In the genomic region with DNA sequence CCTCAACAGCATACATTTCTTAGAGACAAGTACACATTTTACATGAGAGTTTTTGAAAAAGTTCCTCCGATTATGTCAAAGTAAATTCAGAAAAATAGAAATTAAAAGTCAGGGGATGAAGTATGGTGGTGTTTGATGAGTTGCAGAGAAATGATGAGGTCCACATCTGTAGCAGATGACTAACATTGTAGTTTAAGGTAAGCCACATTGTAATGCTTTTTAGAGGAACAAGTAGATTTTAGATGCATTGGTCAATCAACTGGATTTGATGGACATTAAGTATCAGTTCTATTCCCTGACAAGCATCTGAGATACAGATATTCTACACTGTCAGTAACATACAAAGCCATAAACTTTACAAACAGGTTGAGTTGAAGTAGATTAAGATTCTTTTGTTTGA, we compare ENCODE assay signal across 29 cellular contexts.
"Had no signal": no experiment of that assay in that cellular context is flagged by ENCODE, and none has a peak within 500 bp of the region (broad histone marks: within the 10 kb centered on the region; RNA-seq: fewer than 3 reads in every experiment).

No MANE protein-coding gene starts in this region.

- FAIRE-seq: urothelium cell line had no signal

- H3K36me3 ChIP-seq: stomach, suprapubic skin, thoracic aorta, thyroid gland, tibial artery, tibial nerve, transverse colon, upper lobe of left lung, upper lobe of right lung, uterus, vagina had no signal

- H3K36me3 Mint-ChIP-seq: stimulated activated effector memory CD8-positive, alpha-beta T cell treated with anti-CD3 and anti-CD28 coated beads, Interleukin-12 subunit alpha, Interleukin-12 subunit beta, amount 100 ng/mL, for 72 hours; stimulated activated memory B cell treated with anti-CD40 and anti-IgM and Interleukin-4, amounts not matched to agents 10 μg/mL and 1 μg/mL and 100 μg/mL, for 72 hours; stimulated activated naive B cell treated with anti-CD40 and anti-IgM and Interleukin-4, amounts not matched to agents 10 μg/mL and 1 μg/mL and 100 μg/mL, for 72 hours; type B pancreatic cell had no signal

- H3K4me3 Mint-ChIP-seq: stimulated activated effector memory CD8-positive, alpha-beta T cell treated with anti-CD3 and anti-CD28 coated beads, Interleukin-12 subunit alpha, Interleukin-12 subunit beta, amount 100 ng/mL, for 72 hours; stimulated activated memory B cell treated with anti-CD40 and anti-IgM and Interleukin-4, amounts not matched to agents 10 μg/mL and 1 μg/mL and 100 μg/mL, for 72 hours; stimulated activated naive B cell treated with anti-CD40 and anti-IgM and Interleukin-4, amounts not matched to agents 10 μg/mL and 1 μg/mL and 100 μg/mL, for 72 hours; stimulated activated naive CD8-positive, alpha-beta T cell treated with anti-CD3 and anti-CD28 coated beads, Interleukin-15, amount 100 ng/mL, for 72 hours; stimulated activated naive CD8-positive, alpha-beta T cell treated with anti-CD3 and anti-CD28 coated beads, Interleukin-15, Interleukin-2, amounts not matched to agents 100 ng/mL and 50 ng/mL, for 24 hours; type B pancreatic cell had no signal

- H3K9me3 Mint-ChIP-seq: stimulated activated memory B cell treated with anti-CD40 and anti-IgM and Interleukin-4, amounts not matched to agents 10 μg/mL and 1 μg/mL and 100 μg/mL, for 72 hours; stimulated activated naive B cell treated with anti-CD40 and anti-IgM and Interleukin-4, amounts not matched to agents 10 μg/mL and 1 μg/mL and 100 μg/mL, for 72 hours; type B pancreatic cell had no signal

- DNase-seq: stimulated activated CD4-positive, alpha-beta T cell treated with anti-CD3 and anti-CD28 coated beads, Interleukin-2, amount 100 ng/mL, for 48 hours; stimulated activated CD4-positive, alpha-beta T cell treated with anti-CD3 and anti-CD28 coated beads, Interleukin-4, amount 100 ng/mL, for 1 hour; stimulated activated CD4-positive, alpha-beta T cell treated with anti-CD3 and anti-CD28 coated beads, Interleukin-4, amount 100 ng/mL, for 24 hours; stimulated activated CD4-positive, alpha-beta T cell treated with anti-CD3 and anti-CD28 coated beads, Interleukin-4, amount 100 ng/mL, for 4 hours; stimulated activated CD8-positive, alpha-beta memory T cell treated with anti-CD3 and anti-CD28 coated beads, Interleukin-4, amount 100 ng/mL, for 48 hours; stimulated activated naive B cell treated with anti-CD40 and anti-IgM and Interleukin-4, amounts not matched to agents 10 μg/mL and 1 μg/mL and 100 μg/mL, for 72 hours; stimulated activated naive CD4-positive, alpha-beta T cell; stimulated activated naive CD4-positive, alpha-beta T cell treated with Interleukin-2 at 50 U/mL for 16 hours; stimulated activated naive CD8-positive, alpha-beta T cell treated with anti-CD3 and anti-CD28 coated beads, Interleukin-15, amount 100 ng/mL, for 72 hours; stimulated activated naive CD8-positive, alpha-beta T cell treated with anti-CD3 and anti-CD28 coated beads, Interleukin-15, Interleukin-2, amounts not matched to agents 100 U/mL and 50 U/mL, for 24 hours; stomach; substantia nigra; testis; thyroid gland; tibial artery; transverse colon; trophoblast cell; upper lobe of left lung; upper lobe of right lung; uterus had no signal

- H3K4me1 ChIP-seq: stomach, suprapubic skin, testis, thyroid gland, tibial artery, tibial nerve, transverse colon, upper lobe of left lung, upper lobe of right lung, uterus, vagina had no signal

- H3K9me3 ChIP-seq: stomach, suprapubic skin, testis, thoracic aorta, thyroid gland, tibial artery, tibial nerve, transverse colon, upper lobe of left lung, upper lobe of right lung, uterus, vagina had no signal

- H3K27me3 ChIP-seq: stomach, suprapubic skin, testis, thyroid gland, tibial artery, tibial nerve, transverse colon, upper lobe of left lung, upper lobe of right lung, uterus, vagina had no signal

- H3K27ac ChIP-seq: stomach, suprapubic skin, testis, thoracic aorta, thyroid gland, tibial artery, tibial nerve, transverse colon, upper lobe of left lung, upper lobe of right lung, uterus, vagina had no signal

- H3K27ac Mint-ChIP-seq: stimulated activated effector memory CD8-positive, alpha-beta T cell treated with anti-CD3 and anti-CD28 coated beads, Interleukin-12 subunit alpha, Interleukin-12 subunit beta, amount 100 ng/mL, for 72 hours; stimulated activated memory B cell treated with anti-CD40 and anti-IgM and Interleukin-4, amounts not matched to agents 10 μg/mL and 1 μg/mL and 100 μg/mL, for 72 hours; stimulated activated naive B cell treated with anti-CD40 and anti-IgM and Interleukin-4, amounts not matched to agents 10 μg/mL and 1 μg/mL and 100 μg/mL, for 72 hours; stimulated activated naive CD8-positive, alpha-beta T cell treated with anti-CD3 and anti-CD28 coated beads, Interleukin-15, Interleukin-2, amounts not matched to agents 100 ng/mL and 50 ng/mL, for 24 hours; type B pancreatic cell had no signal

- H3K4me1 Mint-ChIP-seq: stimulated activated effector memory CD8-positive, alpha-beta T cell treated with anti-CD3 and anti-CD28 coated beads, Interleukin-12 subunit alpha, Interleukin-12 subunit beta, amount 100 ng/mL, for 72 hours; stimulated activated memory B cell treated with anti-CD40 and anti-IgM and Interleukin-4, amounts not matched to agents 10 μg/mL and 1 μg/mL and 100 μg/mL, for 72 hours; stimulated activated naive B cell treated with anti-CD40 and anti-IgM and Interleukin-4, amounts not matched to agents 10 μg/mL and 1 μg/mL and 100 μg/mL, for 72 hours; stimulated activated naive CD8-positive, alpha-beta T cell treated with anti-CD3 and anti-CD28 coated beads, Interleukin-15, amount 100 ng/mL, for 72 hours had no signal

- H3K4me3 ChIP-seq: stomach, suprapubic skin, testis, thoracic aorta, thyroid gland, tibial artery, tibial nerve, transverse colon, upper lobe of left lung, upper lobe of right lung, uterus, vagina had no signal

- ATAC-seq: stimulated activated effector memory CD8-positive, alpha-beta T cell treated with anti-CD3 and anti-CD28 coated beads, Interleukin-12 subunit alpha, Interleukin-12 subunit beta, amount 100 ng/mL, for 72 hours; stimulated activated memory B cell treated with anti-CD40 and anti-IgM and Interleukin-4, amounts not matched to agents 10 μg/mL and 1 μg/mL and 100 μg/mL, for 72 hours; stimulated activated naive B cell treated with anti-CD40 and anti-IgM and Interleukin-4, amounts not matched to agents 10 μg/mL and 1 μg/mL and 100 μg/mL, for 72 hours; stimulated activated naive CD8-positive, alpha-beta T cell treated with anti-CD3 and anti-CD28 coated beads, Interleukin-15, amount 100 ng/mL, for 72 hours; stimulated activated naive CD8-positive, alpha-beta T cell treated with anti-CD3 and anti-CD28 coated beads, Interleukin-15, Interleukin-2, amounts not matched to agents 100 U/mL and 50 U/mL, for 24 hours; upper lobe of right lung had no signal

- H3K27me3 Mint-ChIP-seq: stimulated activated memory B cell treated with anti-CD40 and anti-IgM and Interleukin-4, amounts not matched to agents 10 μg/mL and 1 μg/mL and 100 μg/mL, for 72 hours; stimulated activated naive B cell treated with anti-CD40 and anti-IgM and Interleukin-4, amounts not matched to agents 10 μg/mL and 1 μg/mL and 100 μg/mL, for 72 hours; stimulated activated naive CD8-positive, alpha-beta T cell treated with anti-CD3 and anti-CD28 coated beads, Interleukin-15, amount 100 ng/mL, for 72 hours; stimulated activated naive CD8-positive, alpha-beta T cell treated with anti-CD3 and anti-CD28 coated beads, Interleukin-15, Interleukin-2, amounts not matched to agents 100 ng/mL and 50 ng/mL, for 24 hours had no signal
